ENCODE assay signal across 1 cellular context in genomic region chr9:124040935-124041816, GRCh38.
TF ChIP-seq lines count a peak whose summit lies in the region.

No MANE protein-coding gene starts in this region.

TF ChIP-seq in GM12878, 131 proteins besides CTCF, POLR2A, EP300 and RAD21 (continued from another document):
- no peak for TF ChIP-seq PBX3 (IDR thresholded peaks at IDR 0.05; ENCODE audit: insufficient replicate concordance, low read depth, low read length)
- peak; percentile 79 for TF ChIP-seq SMC3 (IDR thresholded peaks at IDR 0.05; ENCODE audit: borderline replicate concordance, low read length)
- TF ChIP-seq ZNF687 (IDR thresholded peaks at IDR 0.05) = 0 out of 2 replicates have a peak, but pooled peaks have one; percentile 43
- TF ChIP-seq ZBTB33 (IDR thresholded peaks at IDR 0.05) = peak; percentile 81
- peak; percentile 66 for TF ChIP-seq IKZF1 (conservative IDR thresholded peaks at IDR 0.05)
- TF ChIP-seq BMI1 (IDR thresholded peaks at IDR 0.05; ENCODE audit: borderline replicate concordance) = no peak
